8 cellular contexts compared by ENCODE assay signal in the genomic region with DNA sequence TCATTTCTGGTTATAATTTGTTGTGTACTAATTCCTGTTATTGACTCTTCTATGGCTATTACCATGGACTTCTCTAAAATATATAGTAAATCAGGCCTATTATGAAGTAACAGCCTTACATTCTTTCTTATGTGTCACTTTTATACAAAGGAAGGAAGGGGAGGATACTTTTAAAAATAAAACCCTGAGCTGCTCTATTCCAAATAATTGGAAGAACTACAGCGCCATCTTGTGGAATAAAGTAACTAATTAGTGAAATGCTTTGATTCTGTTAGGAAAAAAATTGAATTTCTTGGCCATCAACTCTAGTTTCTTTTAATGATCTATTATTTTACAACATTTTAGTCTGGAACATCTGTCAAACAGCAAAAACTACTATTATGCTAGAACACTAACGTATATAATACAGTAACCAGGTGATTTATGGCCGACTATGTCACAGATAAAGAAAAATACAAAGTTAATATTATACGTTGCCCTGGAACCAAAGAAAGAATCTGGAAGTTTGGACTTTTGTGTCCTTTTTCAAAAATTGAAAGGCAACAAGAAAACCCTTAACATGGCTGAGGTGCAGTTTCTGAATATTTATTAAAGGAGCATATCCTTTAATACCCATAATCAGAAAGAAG. TPM values are rescaled to one million over a fixed set of nuclear protein-coding genes. Genes with fewer than 3 reads are reported as not detected.
A peak's percentile ranks its signal among the peaks of the same experiment; 100 is the strongest.
DNase-seq lines count a peak whose midpoint lies in the region; ATAC-seq and TF ChIP-seq lines count a peak whose summit lies in the region.

No MANE protein-coding gene starts in this region.

- H3K4me1 Mint-ChIP-seq in Calu3 (ENCODE audit: low read depth, unreplicated experiment): no peaks in the 10 kb centered on the region
- no peaks in the 10 kb centered on the region for H3K4me1 Mint-ChIP-seq in GM23338
- peaks cover 2% of the 10 kb centered on the region for H3K4me1 Mint-ChIP-seq in T-helper 17 cell

- no peaks in the 10 kb centered on the region for H3K9me3 ChIP-seq in T-helper 17 cell (ENCODE audit: control insufficient read depth, low read length, poor library complexity, severe bottlenecking)
- H3K9me3 ChIP-seq in psoas muscle: no peaks in the 10 kb centered on the region

- H3K9me2 ChIP-seq in GM23338 (ENCODE audit: insufficient read depth): no peaks in the 10 kb centered on the region

- intact Hi-C loops in Calu3 (cut with micrococcal nuclease; ENCODE audit: unreplicated experiment) (loop anchor here (1.0 to 5.0 kb wide), 3 partner anchors 156 to 974 kb away; no protein-coding TSS in a partner anchor), psoas muscle (cut with DNase I) (loop anchor here in 1 of 2 donors (5.0 kb wide), 1 partner anchor 914 kb away; no protein-coding TSS in a partner anchor)

- no peaks in the 10 kb centered on the region for H3F3A ChIP-seq in GM23338 (replicated peaks; ENCODE audit: low read depth)

- 45 to 47% (median 47%) methylated on average over 4 of the region's 4 CpGs for WGBS in psoas muscle, 3 donors

- no peak overlapping the region for H3K4me3 Mint-ChIP-seq in Calu3 (ENCODE audit: low read depth, unreplicated experiment)
- H3K4me3 Mint-ChIP-seq in GM23338: no peak overlapping the region
- no peak overlapping the region for H3K4me3 Mint-ChIP-seq in T-helper 17 cell

- H3K27ac ChIP-seq in GM23338 (ENCODE audit: low read depth) (no peak overlapping the region), psoas muscle (no peak overlapping the region)

- no peak overlapping the region for H3K4me2 ChIP-seq in GM23338

- no peak overlapping the region for H2AFZ ChIP-seq in GM23338

- H3K4me3 ChIP-seq in GM23338 (no peak overlapping the region), psoas muscle (no peak overlapping the region)

- H3K27me3 Mint-ChIP-seq in Calu3 (ENCODE audit: unreplicated experiment) (no peaks in the 10 kb centered on the region), GM23338 (ENCODE audit: insufficient read depth, low read depth, poor library complexity) (peaks cover 6% of the 10 kb centered on the region), T-helper 17 cell (peaks cover 4% of the 10 kb centered on the region)

- ATAC-seq in GM23338 (no peak; the same call in 2 of the 3 replicates), T-helper 17 cell (peak; percentile 65), psoas muscle (peak in 2 of 4 donors; percentile 41 to 55), HG02840 (IDR thresholded peaks at IDR 0.05; ENCODE audit: low FRiP score, unreplicated experiment) (no peak)

- CTCF ChIA-PET in Calu3 (lab: Charles Lee): interaction anchor here (0.9 to 1.5 kb wide), 3 partner anchors 156 to 916 kb away, joined by 4 to 9 read pairs (median 4); no protein-coding TSS in a partner anchor

- H3K4me1 ChIP-seq in GM23338 (ENCODE audit: insufficient read depth) (no peaks in the 10 kb centered on the region), psoas muscle (no peaks in the 10 kb centered on the region)

- no peak for DNase-seq in Calu3
- DNase-seq in GM23338 (ENCODE audit: low spot score): peak; percentile 95
- peak; percentile 74 for DNase-seq in NCI-H1694 treated with DMSO at 0.1 percent for 48 hours (lab: John Stamatoyannopoulos, UW)
- DNase-seq in T-helper 17 cell: no peak
- DNase-seq in foreskin melanocyte: peak; percentile 49
- no peak for DNase-seq in psoas muscle
- DNase-seq in GM19240 (ENCODE audit: insufficient read length, low spot score): no peak

- BruUV-seq in Calu3 (replicated peaks; lab: Mats Ljungman, UMichigan): no TSS peak

- no peaks in the 10 kb centered on the region for H4K20me1 ChIP-seq in GM23338 (replicated peaks; ENCODE audit: insufficient read depth)

- H3K27ac Mint-ChIP-seq in Calu3 (ENCODE audit: unreplicated experiment): no peak overlapping the region
- H3K27ac Mint-ChIP-seq in GM23338: no peak overlapping the region
- H3K27ac Mint-ChIP-seq in T-helper 17 cell: no peak overlapping the region

- TF ChIP-seq CTCF in Calu3 (IDR thresholded peaks at IDR 0.05; ENCODE audit: unreplicated experiment) (peak; percentile 24), GM23338 (conservative IDR thresholded peaks at IDR 0.05; ENCODE audit: low read depth in 2 of 2) (peak in 1 of 2 experiments; percentile 84), psoas muscle (IDR thresholded peaks at IDR 0.05) (peak; percentile 69)

- H3K36me3 ChIP-seq in GM23338 (ENCODE audit: insufficient read depth) (no peaks in the 10 kb centered on the region), psoas muscle (ENCODE audit: insufficient read depth in 1 of 2, low read depth in 1 of 2) (no peaks in the 10 kb centered on the region)

- H3K9me3 Mint-ChIP-seq in Calu3 (ENCODE audit: low read depth, unreplicated experiment): no peaks in the 10 kb centered on the region
- H3K9me3 Mint-ChIP-seq in GM23338: peaks cover 28% of the 10 kb centered on the region

- H3K36me3 Mint-ChIP-seq in Calu3 (ENCODE audit: insufficient read depth, unreplicated experiment) (no peaks in the 10 kb centered on the region), GM23338 (ENCODE audit: low read depth) (peaks cover 21% of the 10 kb centered on the region), T-helper 17 cell (ENCODE audit: low read depth) (no peaks in the 10 kb centered on the region)

- no peaks in the 10 kb centered on the region for H3K79me2 ChIP-seq in GM23338 (replicated peaks; ENCODE audit: insufficient read depth)

- no peaks in the 10 kb centered on the region for H3K27me3 ChIP-seq in GM23338 (ENCODE audit: insufficient read depth)
- H3K27me3 ChIP-seq in psoas muscle (ENCODE audit: insufficient read depth in 3 of 3, low read length in 2 of 3): no peaks in the 10 kb centered on the region

TF ChIP-seq in GM23338, 12 proteins besides CTCF, POLR2A, EP300 and RAD21:
- no peak for TF ChIP-seq CREB1 (CRISPR knock-in tag; IDR thresholded peaks at IDR 0.05; ENCODE audit: low read depth)
- no peak for TF ChIP-seq ZNF462 (CRISPR knock-in tag; IDR thresholded peaks at IDR 0.05)
- no peak for TF ChIP-seq STAT1 (IDR thresholded peaks at IDR 0.05; ENCODE audit: unreplicated experiment)
- no peak for TF ChIP-seq POLR2AphosphoS5 (IDR thresholded peaks at IDR 0.05; ENCODE audit: low read depth)

RNA-seq across cellular contexts. Expression of gene NELL2, which starts 55.0 kb away (rescaled TPM):
- total RNA-seq in Calu3 (2022) (0.42 TPM in 1 of 2 replicates, not detected in the other), T-helper 17 cell (100 to 1,000 TPM in 1 of 2 donors, 10 to 100 TPM in 1; 62.5 to 110 TPM), psoas muscle (1 to 10 TPM in 1 of 4 donors, under 1 TPM in 2, not detected in 1; 0.17 to 1.8 (median 0.34) TPM)
- 99.5 and 103 TPM in 2 replicates for total RNA-seq in GM23338 (2014; rRNA removed; shearing (Covaris generic))
- polyA plus RNA-seq in GM23338 (2016; fragmentation: Nextera tagmentation; extraction: Ambion mirVana) (23.3 and 25.1 TPM in 2 replicates), psoas muscle (under 1 TPM in 1 of 3 donors, not detected in 2; 0.26 TPM)

Comparison
In these comparisons a context has a peak if more than half of its experiments do, and no peak if none do; other contexts are left out.
1. DNase-seq: peak in GM23338 (single experiment), NCI-H1694 treated with DMSO at 0.1 percent for 48 hours (single experiment) and foreskin melanocyte (single experiment); none in Calu3 (single experiment), T-helper 17 cell (0 of 3), psoas muscle (0 of 2) and GM19240 (single experiment).
2. RNA of gene NELL2, which starts 55.0 kb away (total RNA-seq): 62.5 to 110 TPM in T-helper 17 cell and 99.5 to 103 TPM in GM23338; 0.17 to 1.8 TPM in psoas muscle and 0.42 TPM in Calu3; every median in the first group is over 10 times any median in the second.